Comparison of ENCODE assay signal across 1 cellular context in the genomic region with DNA sequence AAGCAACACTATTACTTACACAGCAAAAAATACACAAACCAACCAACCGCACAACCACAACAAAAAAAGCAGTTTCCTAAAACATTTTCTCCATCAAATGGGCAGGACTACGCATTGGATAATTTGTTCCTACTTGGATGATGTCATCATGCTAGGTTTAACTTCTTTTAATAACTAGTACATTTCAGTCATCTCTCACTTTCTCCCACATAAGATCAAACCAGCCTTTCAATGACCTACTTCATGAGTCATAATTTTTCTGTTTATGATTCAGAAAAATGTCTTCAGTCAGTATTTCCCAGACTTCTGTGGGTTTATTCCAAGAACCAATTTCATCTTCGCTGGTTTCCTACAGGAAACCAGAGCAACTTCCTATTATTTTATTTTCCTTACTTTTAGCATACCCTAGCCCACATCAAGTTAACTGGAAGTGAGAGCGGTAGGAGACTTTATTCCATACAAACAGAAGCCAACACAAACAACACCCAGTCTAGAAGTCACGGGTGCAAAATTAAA.
TF ChIP-seq lines count a peak whose summit lies in the region.

No MANE protein-coding gene starts in this region.

TF ChIP-seq in GM23338, 12 proteins besides CTCF, POLR2A, EP300 and RAD21 (continued from another document):
- TF ChIP-seq, protein P1, sequence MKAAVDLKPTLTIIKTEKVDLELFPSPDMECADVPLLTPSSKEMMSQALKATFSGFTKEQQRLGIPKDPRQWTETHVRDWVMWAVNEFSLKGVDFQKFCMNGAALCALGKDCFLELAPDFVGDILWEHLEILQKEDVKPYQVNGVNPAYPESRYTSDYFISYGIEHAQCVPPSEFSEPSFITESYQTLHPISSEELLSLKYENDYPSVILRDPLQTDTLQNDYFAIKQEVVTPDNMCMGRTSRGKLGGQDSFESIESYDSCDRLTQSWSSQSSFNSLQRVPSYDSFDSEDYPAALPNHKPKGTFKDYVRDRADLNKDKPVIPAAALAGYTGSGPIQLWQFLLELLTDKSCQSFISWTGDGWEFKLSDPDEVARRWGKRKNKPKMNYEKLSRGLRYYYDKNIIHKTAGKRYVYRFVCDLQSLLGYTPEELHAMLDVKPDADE (IDR thresholded peaks at IDR 0.05): no peak
- TF ChIP-seq ZNF114 (CRISPR knock-in tag; IDR thresholded peaks at IDR 0.05) (no peak), EZH2phosphoT487 (IDR thresholded peaks at IDR 0.05; ENCODE audit: unreplicated experiment) (no peak)
- TF ChIP-seq, protein P2, sequence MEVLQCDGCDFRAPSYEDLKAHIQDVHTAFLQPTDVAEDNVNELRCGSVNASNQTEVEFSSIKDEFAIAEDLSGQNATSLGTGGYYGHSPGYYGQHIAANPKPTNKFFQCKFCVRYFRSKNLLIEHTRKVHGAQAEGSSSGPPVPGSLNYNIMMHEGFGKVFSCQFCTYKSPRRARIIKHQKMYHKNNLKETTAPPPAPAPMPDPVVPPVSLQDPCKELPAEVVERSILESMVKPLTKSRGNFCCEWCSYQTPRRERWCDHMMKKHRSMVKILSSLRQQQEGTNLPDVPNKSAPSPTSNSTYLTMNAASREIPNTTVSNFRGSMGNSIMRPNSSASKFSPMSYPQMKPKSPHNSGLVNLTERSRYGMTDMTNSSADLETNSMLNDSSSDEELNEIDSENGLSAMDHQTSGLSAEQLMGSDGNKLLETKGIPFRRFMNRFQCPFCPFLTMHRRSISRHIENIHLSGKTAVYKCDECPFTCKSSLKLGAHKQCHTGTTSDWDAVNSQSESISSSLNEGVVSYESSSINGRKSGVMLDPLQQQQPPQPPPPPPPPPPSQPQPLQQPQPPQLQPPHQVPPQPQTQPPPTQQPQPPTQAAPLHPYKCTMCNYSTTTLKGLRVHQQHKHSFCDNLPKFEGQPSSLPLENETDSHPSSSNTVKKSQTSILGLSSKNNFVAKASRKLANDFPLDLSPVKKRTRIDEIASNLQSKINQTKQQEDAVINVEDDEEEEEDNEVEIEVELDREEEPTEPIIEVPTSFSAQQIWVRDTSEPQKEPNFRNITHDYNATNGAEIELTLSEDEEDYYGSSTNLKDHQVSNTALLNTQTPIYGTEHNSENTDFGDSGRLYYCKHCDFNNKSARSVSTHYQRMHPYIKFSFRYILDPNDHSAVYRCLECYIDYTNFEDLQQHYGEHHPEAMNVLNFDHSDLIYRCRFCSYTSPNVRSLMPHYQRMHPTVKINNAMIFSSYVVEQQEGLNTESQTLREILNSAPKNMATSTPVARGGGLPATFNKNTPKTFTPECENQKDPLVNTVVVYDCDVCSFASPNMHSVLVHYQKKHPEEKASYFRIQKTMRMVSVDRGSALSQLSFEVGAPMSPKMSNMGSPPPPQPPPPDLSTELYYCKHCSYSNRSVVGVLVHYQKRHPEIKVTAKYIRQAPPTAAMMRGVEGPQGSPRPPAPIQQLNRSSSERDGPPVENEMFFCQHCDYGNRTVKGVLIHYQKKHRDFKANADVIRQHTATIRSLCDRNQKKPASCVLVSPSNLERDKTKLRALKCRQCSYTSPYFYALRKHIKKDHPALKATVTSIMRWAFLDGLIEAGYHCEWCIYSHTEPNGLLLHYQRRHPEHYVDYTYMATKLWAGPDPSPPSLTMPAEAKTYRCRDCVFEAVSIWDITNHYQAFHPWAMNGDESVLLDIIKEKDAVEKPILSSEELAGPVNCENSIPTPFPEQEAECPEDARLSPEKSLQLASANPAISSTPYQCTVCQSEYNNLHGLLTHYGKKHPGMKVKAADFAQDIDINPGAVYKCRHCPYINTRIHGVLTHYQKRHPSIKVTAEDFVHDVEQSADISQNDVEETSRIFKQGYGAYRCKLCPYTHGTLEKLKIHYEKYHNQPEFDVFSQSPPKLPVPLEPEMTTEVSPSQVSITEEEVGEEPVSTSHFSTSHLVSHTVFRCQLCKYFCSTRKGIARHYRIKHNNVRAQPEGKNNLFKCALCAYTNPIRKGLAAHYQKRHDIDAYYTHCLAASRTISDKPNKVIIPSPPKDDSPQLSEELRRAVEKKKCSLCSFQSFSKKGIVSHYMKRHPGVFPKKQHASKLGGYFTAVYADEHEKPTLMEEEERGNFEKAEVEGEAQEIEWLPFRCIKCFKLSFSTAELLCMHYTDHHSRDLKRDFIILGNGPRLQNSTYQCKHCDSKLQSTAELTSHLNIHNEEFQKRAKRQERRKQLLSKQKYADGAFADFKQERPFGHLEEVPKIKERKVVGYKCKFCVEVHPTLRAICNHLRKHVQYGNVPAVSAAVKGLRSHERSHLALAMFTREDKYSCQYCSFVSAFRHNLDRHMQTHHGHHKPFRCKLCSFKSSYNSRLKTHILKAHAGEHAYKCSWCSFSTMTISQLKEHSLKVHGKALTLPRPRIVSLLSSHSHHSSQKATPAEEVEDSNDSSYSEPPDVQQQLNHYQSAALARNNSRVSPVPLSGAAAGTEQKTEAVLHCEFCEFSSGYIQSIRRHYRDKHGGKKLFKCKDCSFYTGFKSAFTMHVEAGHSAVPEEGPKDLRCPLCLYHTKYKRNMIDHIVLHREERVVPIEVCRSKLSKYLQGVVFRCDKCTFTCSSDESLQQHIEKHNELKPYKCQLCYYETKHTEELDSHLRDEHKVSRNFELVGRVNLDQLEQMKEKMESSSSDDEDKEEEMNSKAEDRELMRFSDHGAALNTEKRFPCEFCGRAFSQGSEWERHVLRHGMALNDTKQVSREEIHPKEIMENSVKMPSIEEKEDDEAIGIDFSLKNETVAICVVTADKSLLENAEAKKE (CRISPR knock-in tag; IDR thresholded peaks at IDR 0.05): no peak
